23 cellular contexts compared by ENCODE assay signal in the genomic region with DNA sequence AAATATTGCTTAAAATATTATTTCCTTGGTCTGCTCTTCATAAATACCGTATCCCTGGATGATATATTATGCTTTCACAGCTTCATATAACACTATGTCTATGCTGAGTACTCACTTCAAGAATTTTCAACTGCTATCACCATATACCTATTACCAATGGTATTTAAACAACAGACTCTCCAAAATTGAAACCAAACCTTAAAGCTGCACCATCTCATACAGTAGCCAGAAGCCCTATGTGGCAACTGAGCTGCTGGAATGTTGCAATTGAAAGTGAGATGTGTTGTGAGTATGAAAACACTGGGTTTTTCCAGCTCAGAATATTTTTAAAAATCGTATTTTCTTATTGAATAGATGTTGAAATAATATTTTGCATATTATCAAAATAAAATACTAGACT.
DNase-seq lines count a peak whose midpoint lies in the region; ATAC-seq, FAIRE-seq and TF ChIP-seq lines count a peak whose summit lies in the region.
"Had no signal": no experiment of that assay in that cellular context is flagged by ENCODE, and none has a peak within 500 bp of the region (broad histone marks: within the 10 kb centered on the region; RNA-seq: fewer than 3 reads in every experiment).

No MANE protein-coding gene starts in this region.

- no peaks in the 10 kb centered on the region for H3K27me3 ChIP-seq in MM.1S (replicated peaks; ENCODE audit: insufficient read depth, low read length)
- H3K27me3 ChIP-seq: BLaER1 had no signal

- no peaks in the 10 kb centered on the region for H3K79me2 ChIP-seq in MM.1S (ENCODE audit: low read length)

- peak overlapping the region; percentile 12; the same call in 1 of the 2 replicates for H3K4me2 ChIP-seq in MM.1S (ENCODE audit: low read depth, low read length)
- H3K4me2 ChIP-seq: BLaER1, GM23338, KMS-11, SK-N-SH had no signal

- TF ChIP-seq CTCF in MM.1S (IDR thresholded peaks at IDR 0.05; ENCODE audit: low read length) = no peak
- no peak for TF ChIP-seq CTCF in VCaP (conservative IDR thresholded peaks at IDR 0.05)

- H3K36me3 ChIP-seq in MM.1S (replicated peaks; ENCODE audit: insufficient read depth, low read length) = no peaks in the 10 kb centered on the region
- H3K36me3 ChIP-seq: BLaER1 had no signal

- peak; percentile 69 for FAIRE-seq in A204.1 (lab: Jason Lieb, UNC)

- no peak overlapping the region for H2AFZ ChIP-seq in MM.1S (ENCODE audit: low read length)
- H2AFZ ChIP-seq: GM23338 had no signal

- no peaks in the 10 kb centered on the region for H4K20me1 ChIP-seq in MM.1S (ENCODE audit: insufficient read depth, low read length)
- H4K20me1 ChIP-seq: BLaER1 had no signal

- H3K9me2 ChIP-seq in MM.1S (replicated peaks; ENCODE audit: insufficient read depth, low read length) = no peaks in the 10 kb centered on the region
- H3K9me2 ChIP-seq: SK-N-SH had no signal

- no peak overlapping the region for H3K4me3 ChIP-seq in MM.1S (ENCODE audit: low read length)
- H3K4me3 ChIP-seq: BLaER1, GM23338 had no signal

- peak; percentile 25 for ATAC-seq in left lobe of liver
- ATAC-seq: GM23338 had no signal

- DNase-seq in MM.1S (peak; percentile 64), left lobe of liver (ENCODE audit: low spot score) (no peak), NCI-H82 treated with DMSO at 0.1 percent for 48 hours (lab: John Stamatoyannopoulos, UW; ENCODE audit: unreplicated experiment) (no peak), GF-D8 (lab: John Stamatoyannopoulos, UW) (no peak), SK-N-DZ (ENCODE audit: low spot score) (no peak)
- DNase-seq: CD4-positive, CD25-positive, alpha-beta regulatory T cell; H9; MV-4-11; NCI-H1105 treated with DMSO at 0.1 percent for 48 hours; NCI-H146; NCI-H1930; NCI-H2107; NCI-H446 treated with DMSO at 0.1 percent for 48 hours; NCI-H526; NCI-H82; SIG-M5; SK-N-SH; SW 1271 had no signal

- H3K4me1 ChIP-seq in MM.1S (ENCODE audit: low read length) = peaks cover 10% of the 10 kb centered on the region
- H3K4me1 ChIP-seq: BLaER1 had no signal

- H3K9me3 ChIP-seq in MM.1S (replicated peaks; ENCODE audit: insufficient read depth, low read length) = no peaks in the 10 kb centered on the region
- H3K9me3 ChIP-seq: BLaER1, SK-N-SH had no signal

- H3F3A ChIP-seq in MM.1S (ENCODE audit: insufficient read depth, low read length) = peaks cover 4% of the 10 kb centered on the region; the same call in 1 of the 2 replicates

- no peak overlapping the region for H3K9ac ChIP-seq in MM.1S (ENCODE audit: low read length)
- H3K9ac ChIP-seq: BLaER1, KMS-11, SK-N-SH had no signal

- H3K27ac ChIP-seq in MM.1S (ENCODE audit: low read length) (no peak overlapping the region), VCaP (peak overlapping the region; percentile 94)
- H3K27ac ChIP-seq: BLaER1, KMS-11 had no signal
